In the genomic region with DNA sequence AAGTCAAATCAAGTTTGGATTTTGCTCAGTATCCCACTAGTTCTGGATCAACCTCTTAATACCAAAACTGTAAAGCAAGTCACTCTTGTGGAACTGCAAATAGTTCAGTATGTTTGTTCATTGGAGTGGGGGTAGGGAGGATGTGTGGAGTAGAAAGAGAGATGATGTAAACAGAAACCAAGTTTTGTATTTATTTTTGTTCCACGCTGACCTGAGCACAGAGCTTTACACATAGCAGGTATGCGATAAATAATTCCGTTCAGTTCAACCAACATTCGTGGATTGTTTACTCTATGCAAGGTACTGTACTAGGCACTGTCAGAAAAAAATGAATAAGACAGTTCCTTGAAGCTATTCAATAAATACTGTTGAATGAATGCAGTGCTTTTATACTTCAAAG, we compare ENCODE assay signal across 1 cellular context.
TF ChIP-seq lines count a peak whose summit lies in the region.

No MANE protein-coding gene starts in this region.

TF ChIP-seq in HepG2, 621 proteins besides CTCF, POLR2A, EP300 and RAD21 (continued from another document and continues in another):
- TF ChIP-seq, protein P1, sequence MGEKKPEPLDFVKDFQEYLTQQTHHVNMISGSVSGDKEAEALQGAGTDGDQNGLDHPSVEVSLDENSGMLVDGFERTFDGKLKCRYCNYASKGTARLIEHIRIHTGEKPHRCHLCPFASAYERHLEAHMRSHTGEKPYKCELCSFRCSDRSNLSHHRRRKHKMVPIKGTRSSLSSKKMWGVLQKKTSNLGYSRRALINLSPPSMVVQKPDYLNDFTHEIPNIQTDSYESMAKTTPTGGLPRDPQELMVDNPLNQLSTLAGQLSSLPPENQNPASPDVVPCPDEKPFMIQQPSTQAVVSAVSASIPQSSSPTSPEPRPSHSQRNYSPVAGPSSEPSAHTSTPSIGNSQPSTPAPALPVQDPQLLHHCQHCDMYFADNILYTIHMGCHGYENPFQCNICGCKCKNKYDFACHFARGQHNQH (CRISPR knock-in tag; IDR thresholded peaks at IDR 0.05): 0 out of 2 replicates have a peak, but pooled peaks have one; percentile 25
- TF ChIP-seq, protein P2, sequence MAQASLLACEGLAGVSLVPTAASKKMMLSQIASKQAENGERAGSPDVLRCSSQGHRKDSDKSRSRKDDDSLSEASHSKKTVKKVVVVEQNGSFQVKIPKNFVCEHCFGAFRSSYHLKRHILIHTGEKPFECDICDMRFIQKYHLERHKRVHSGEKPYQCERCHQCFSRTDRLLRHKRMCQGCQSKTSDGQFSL (CRISPR knock-in tag; IDR thresholded peaks at IDR 0.05): no peak
- no peak for TF ChIP-seq GTF2F1 (IDR thresholded peaks at IDR 0.05; ENCODE audit: low read length)
- no peak for TF ChIP-seq ZNF709 (CRISPR knock-in tag; IDR thresholded peaks at IDR 0.05)
- no peak for TF ChIP-seq MAF1 (CRISPR knock-in tag; IDR thresholded peaks at IDR 0.05; ENCODE audit: borderline replicate concordance)
- TF ChIP-seq POGZ (CRISPR knock-in tag; IDR thresholded peaks at IDR 0.05): peak; percentile 44; the same call in 1 of the 2 replicates
- TF ChIP-seq PCBP1 (IDR thresholded peaks at IDR 0.05; ENCODE audit: borderline replicate concordance, low read depth, low read length): no peak
- TF ChIP-seq ZSCAN25 (CRISPR knock-in tag; IDR thresholded peaks at IDR 0.05): no peak
- no peak for TF ChIP-seq GTF3A (CRISPR knock-in tag; conservative IDR thresholded peaks at IDR 0.05)
- TF ChIP-seq, protein P3, sequence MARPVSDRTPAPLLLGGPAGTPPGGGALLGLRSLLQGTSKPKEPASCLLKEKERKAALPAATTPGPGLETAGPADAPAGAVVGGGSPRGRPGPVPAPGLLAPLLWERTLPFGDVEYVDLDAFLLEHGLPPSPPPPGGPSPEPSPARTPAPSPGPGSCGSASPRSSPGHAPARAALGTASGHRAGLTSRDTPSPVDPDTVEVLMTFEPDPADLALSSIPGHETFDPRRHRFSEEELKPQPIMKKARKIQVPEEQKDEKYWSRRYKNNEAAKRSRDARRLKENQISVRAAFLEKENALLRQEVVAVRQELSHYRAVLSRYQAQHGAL (CRISPR knock-in tag; IDR thresholded peaks at IDR 0.05; ENCODE audit: not compliant biosample characterization): no peak
- TF ChIP-seq ZNF552 (CRISPR knock-in tag; IDR thresholded peaks at IDR 0.05; ENCODE audit: borderline replicate concordance): no peak
- no peak for TF ChIP-seq SKI (IDR thresholded peaks at IDR 0.05; ENCODE audit: partially characterized antibody)
- peak; percentile 32; the same call in 1 of the 2 replicates for TF ChIP-seq ZNF792 (CRISPR knock-in tag; IDR thresholded peaks at IDR 0.05)
- no peak for TF ChIP-seq DNMT3B (CRISPR knock-in tag; conservative IDR thresholded peaks at IDR 0.05)
- no peak for TF ChIP-seq SOX13 (IDR thresholded peaks at IDR 0.05)
- peak in 1 of 2 experiments; percentile 75; a peak in 1 of 4 replicates for TF ChIP-seq SOX13 (CRISPR knock-in tag; conservative IDR thresholded peaks at IDR 0.05 in 1 of 2, IDR thresholded peaks at IDR 0.05 in 1 of 2)
- TF ChIP-seq, protein P4, sequence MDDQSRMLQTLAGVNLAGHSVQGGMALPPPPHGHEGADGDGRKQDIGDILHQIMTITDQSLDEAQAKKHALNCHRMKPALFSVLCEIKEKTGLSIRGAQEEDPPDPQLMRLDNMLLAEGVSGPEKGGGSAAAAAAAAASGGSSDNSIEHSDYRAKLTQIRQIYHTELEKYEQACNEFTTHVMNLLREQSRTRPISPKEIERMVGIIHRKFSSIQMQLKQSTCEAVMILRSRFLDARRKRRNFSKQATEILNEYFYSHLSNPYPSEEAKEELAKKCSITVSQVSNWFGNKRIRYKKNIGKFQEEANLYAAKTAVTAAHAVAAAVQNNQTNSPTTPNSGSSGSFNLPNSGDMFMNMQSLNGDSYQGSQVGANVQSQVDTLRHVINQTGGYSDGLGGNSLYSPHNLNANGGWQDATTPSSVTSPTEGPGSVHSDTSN (CRISPR knock-in tag; IDR thresholded peaks at IDR 0.05; ENCODE audit: borderline replicate concordance): no peak
- TF ChIP-seq, protein P5, sequence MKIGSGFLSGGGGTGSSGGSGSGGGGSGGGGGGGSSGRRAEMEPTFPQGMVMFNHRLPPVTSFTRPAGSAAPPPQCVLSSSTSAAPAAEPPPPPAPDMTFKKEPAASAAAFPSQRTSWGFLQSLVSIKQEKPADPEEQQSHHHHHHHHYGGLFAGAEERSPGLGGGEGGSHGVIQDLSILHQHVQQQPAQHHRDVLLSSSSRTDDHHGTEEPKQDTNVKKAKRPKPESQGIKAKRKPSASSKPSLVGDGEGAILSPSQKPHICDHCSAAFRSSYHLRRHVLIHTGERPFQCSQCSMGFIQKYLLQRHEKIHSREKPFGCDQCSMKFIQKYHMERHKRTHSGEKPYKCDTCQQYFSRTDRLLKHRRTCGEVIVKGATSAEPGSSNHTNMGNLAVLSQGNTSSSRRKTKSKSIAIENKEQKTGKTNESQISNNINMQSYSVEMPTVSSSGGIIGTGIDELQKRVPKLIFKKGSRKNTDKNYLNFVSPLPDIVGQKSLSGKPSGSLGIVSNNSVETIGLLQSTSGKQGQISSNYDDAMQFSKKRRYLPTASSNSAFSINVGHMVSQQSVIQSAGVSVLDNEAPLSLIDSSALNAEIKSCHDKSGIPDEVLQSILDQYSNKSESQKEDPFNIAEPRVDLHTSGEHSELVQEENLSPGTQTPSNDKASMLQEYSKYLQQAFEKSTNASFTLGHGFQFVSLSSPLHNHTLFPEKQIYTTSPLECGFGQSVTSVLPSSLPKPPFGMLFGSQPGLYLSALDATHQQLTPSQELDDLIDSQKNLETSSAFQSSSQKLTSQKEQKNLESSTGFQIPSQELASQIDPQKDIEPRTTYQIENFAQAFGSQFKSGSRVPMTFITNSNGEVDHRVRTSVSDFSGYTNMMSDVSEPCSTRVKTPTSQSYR (CRISPR knock-in tag; IDR thresholded peaks at IDR 0.05; ENCODE audit: borderline replicate concordance): peak; percentile 90
- TF ChIP-seq SIN3B (IDR thresholded peaks at IDR 0.05; ENCODE audit: low read length): no peak
- TF ChIP-seq, protein P6, sequence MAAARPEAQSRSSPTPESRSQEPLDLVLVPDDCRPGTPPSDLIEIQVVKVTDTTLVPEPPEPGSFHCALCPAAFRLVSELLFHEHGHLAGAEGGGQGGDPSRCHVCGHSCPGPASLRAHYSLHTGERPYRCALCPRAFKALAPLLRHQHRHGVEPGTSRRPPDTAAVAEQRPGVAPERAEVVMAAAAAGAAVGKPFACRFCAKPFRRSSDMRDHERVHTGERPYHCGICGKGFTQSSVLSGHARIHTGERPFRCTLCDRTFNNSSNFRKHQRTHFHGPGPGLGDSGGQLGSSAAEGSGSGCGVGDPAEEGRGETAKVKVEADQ (CRISPR knock-in tag; IDR thresholded peaks at IDR 0.05; ENCODE audit: borderline replicate concordance): no peak
- no peak for TF ChIP-seq NFYC (CRISPR knock-in tag; IDR thresholded peaks at IDR 0.05)
- no peak for TF ChIP-seq HOXA5 (CRISPR knock-in tag; IDR thresholded peaks at IDR 0.05)
- no peak for TF ChIP-seq ZNF607 (CRISPR knock-in tag; IDR thresholded peaks at IDR 0.05; ENCODE audit: borderline replicate concordance)
- peak; percentile 89 for TF ChIP-seq BCL6 (CRISPR knock-in tag; IDR thresholded peaks at IDR 0.05)
- no peak for TF ChIP-seq FIP1L1 (IDR thresholded peaks at IDR 0.05; ENCODE audit: borderline replicate concordance, insufficient read depth, low read depth, low read length)
- no peak for TF ChIP-seq ZNF563 (CRISPR knock-in tag; IDR thresholded peaks at IDR 0.05)
- TF ChIP-seq, protein P7, sequence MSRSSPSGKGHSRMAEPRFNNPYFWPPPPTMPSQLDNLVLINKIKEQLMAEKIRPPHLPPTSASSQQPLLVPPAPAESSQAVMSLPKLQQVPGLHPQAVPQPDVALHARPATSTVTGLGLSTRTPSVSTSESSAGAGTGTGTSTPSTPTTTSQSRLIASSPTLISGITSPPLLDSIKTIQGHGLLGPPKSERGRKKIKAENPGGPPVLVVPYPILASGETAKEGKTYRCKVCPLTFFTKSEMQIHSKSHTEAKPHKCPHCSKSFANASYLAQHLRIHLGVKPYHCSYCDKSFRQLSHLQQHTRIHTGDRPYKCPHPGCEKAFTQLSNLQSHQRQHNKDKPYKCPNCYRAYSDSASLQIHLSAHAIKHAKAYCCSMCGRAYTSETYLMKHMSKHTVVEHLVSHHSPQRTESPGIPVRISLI (CRISPR knock-in tag; IDR thresholded peaks at IDR 0.05; ENCODE audit: borderline replicate concordance): no peak
- TF ChIP-seq, protein P8, sequence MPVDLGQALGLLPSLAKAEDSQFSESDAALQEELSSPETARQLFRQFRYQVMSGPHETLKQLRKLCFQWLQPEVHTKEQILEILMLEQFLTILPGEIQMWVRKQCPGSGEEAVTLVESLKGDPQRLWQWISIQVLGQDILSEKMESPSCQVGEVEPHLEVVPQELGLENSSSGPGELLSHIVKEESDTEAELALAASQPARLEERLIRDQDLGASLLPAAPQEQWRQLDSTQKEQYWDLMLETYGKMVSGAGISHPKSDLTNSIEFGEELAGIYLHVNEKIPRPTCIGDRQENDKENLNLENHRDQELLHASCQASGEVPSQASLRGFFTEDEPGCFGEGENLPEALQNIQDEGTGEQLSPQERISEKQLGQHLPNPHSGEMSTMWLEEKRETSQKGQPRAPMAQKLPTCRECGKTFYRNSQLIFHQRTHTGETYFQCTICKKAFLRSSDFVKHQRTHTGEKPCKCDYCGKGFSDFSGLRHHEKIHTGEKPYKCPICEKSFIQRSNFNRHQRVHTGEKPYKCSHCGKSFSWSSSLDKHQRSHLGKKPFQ (CRISPR knock-in tag; IDR thresholded peaks at IDR 0.05; ENCODE audit: insufficient replicate concordance): no peak
- no peak for TF ChIP-seq ZFP36L1 (CRISPR knock-in tag; IDR thresholded peaks at IDR 0.05)
- TF ChIP-seq ZNF883 (CRISPR knock-in tag; IDR thresholded peaks at IDR 0.05; ENCODE audit: not compliant biosample characterization): no peak
- TF ChIP-seq, protein P9, sequence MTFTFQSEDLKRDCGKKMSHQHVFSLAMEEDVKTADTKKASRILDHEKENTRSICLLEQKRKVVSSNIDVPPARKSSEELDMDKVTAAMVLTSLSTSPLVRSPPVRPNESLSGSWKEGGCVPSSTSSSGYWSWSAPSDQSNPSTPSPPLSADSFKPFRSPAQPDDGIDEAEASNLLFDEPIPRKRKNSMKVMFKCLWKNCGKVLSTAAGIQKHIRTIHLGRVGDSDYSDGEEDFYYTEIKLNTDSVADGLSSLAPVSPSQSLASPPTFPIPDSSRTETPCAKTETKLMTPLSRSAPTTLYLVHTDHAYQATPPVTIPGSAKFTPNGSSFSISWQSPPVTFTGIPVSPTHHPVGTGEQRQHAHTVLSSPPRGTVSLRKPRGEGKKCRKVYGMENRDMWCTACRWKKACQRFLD (CRISPR knock-in tag; IDR thresholded peaks at IDR 0.05; ENCODE audit: borderline replicate concordance): no peak
- TF ChIP-seq SCMH1 (CRISPR knock-in tag; IDR thresholded peaks at IDR 0.05; ENCODE audit: borderline replicate concordance): no peak
- TF ChIP-seq IKZF1 (IDR thresholded peaks at IDR 0.05): no peak
- TF ChIP-seq ZNF3 (CRISPR knock-in tag; IDR thresholded peaks at IDR 0.05): peak; percentile 67; the same call in 1 of the 2 replicates
- no peak for TF ChIP-seq SP140L (CRISPR knock-in tag; IDR thresholded peaks at IDR 0.05; ENCODE audit: borderline replicate concordance)
- TF ChIP-seq FOXP1 (IDR thresholded peaks at IDR 0.05): no peak
- TF ChIP-seq FOXP1 (CRISPR knock-in tag; IDR thresholded peaks at IDR 0.05): peak; percentile 85
- TF ChIP-seq, protein P10, sequence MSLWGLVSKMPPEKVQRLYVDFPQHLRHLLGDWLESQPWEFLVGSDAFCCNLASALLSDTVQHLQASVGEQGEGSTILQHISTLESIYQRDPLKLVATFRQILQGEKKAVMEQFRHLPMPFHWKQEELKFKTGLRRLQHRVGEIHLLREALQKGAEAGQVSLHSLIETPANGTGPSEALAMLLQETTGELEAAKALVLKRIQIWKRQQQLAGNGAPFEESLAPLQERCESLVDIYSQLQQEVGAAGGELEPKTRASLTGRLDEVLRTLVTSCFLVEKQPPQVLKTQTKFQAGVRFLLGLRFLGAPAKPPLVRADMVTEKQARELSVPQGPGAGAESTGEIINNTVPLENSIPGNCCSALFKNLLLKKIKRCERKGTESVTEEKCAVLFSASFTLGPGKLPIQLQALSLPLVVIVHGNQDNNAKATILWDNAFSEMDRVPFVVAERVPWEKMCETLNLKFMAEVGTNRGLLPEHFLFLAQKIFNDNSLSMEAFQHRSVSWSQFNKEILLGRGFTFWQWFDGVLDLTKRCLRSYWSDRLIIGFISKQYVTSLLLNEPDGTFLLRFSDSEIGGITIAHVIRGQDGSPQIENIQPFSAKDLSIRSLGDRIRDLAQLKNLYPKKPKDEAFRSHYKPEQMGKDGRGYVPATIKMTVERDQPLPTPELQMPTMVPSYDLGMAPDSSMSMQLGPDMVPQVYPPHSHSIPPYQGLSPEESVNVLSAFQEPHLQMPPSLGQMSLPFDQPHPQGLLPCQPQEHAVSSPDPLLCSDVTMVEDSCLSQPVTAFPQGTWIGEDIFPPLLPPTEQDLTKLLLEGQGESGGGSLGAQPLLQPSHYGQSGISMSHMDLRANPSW (CRISPR knock-in tag; IDR thresholded peaks at IDR 0.05; ENCODE audit: borderline replicate concordance): no peak
- TF ChIP-seq ZNF775 (CRISPR knock-in tag; IDR thresholded peaks at IDR 0.05; ENCODE audit: borderline replicate concordance): no peak
- no peak for TF ChIP-seq ZNF766 (CRISPR knock-in tag; IDR thresholded peaks at IDR 0.05; ENCODE audit: borderline replicate concordance)
- no peak for TF ChIP-seq ZNF879 (CRISPR knock-in tag; IDR thresholded peaks at IDR 0.05)
- TF ChIP-seq ZNF136 (CRISPR knock-in tag; IDR thresholded peaks at IDR 0.05; ENCODE audit: low read depth): no peak
- no peak for TF ChIP-seq SMARCC2 (IDR thresholded peaks at IDR 0.05)
- TF ChIP-seq CREM (IDR thresholded peaks at IDR 0.05): no peak
- no peak for TF ChIP-seq CREM (CRISPR knock-in tag; IDR thresholded peaks at IDR 0.05)
- TF ChIP-seq NBN (conservative IDR thresholded peaks at IDR 0.05): no peak
- TF ChIP-seq ARNTL (CRISPR knock-in tag; IDR thresholded peaks at IDR 0.05): no peak
- no peak for TF ChIP-seq EZH2 (conservative IDR thresholded peaks at IDR 0.05; ENCODE audit: low read depth, low read length)
- no peak for TF ChIP-seq HDAC6 (IDR thresholded peaks at IDR 0.05; ENCODE audit: low read depth, low read length)
- peak; percentile 79; the same call in 1 of the 2 replicates for TF ChIP-seq SOX5 (CRISPR knock-in tag; IDR thresholded peaks at IDR 0.05; ENCODE audit: borderline replicate concordance)
- TF ChIP-seq SMAD3 (CRISPR knock-in tag; IDR thresholded peaks at IDR 0.05): no peak
- TF ChIP-seq, protein P11, sequence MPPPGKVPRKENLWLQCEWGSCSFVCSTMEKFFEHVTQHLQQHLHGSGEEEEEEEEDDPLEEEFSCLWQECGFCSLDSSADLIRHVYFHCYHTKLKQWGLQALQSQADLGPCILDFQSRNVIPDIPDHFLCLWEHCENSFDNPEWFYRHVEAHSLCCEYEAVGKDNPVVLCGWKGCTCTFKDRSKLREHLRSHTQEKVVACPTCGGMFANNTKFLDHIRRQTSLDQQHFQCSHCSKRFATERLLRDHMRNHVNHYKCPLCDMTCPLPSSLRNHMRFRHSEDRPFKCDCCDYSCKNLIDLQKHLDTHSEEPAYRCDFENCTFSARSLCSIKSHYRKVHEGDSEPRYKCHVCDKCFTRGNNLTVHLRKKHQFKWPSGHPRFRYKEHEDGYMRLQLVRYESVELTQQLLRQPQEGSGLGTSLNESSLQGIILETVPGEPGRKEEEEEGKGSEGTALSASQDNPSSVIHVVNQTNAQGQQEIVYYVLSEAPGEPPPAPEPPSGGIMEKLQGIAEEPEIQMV (CRISPR knock-in tag; IDR thresholded peaks at IDR 0.05; ENCODE audit: low read depth): no peak
- no peak for TF ChIP-seq PAX8 (CRISPR knock-in tag; IDR thresholded peaks at IDR 0.05; ENCODE audit: borderline replicate concordance)
- TF ChIP-seq ZNF34 (CRISPR knock-in tag; IDR thresholded peaks at IDR 0.05; ENCODE audit: borderline replicate concordance): no peak
- peak; percentile 43; the same call in 1 of the 2 replicates for TF ChIP-seq HDAC2 (CRISPR knock-in tag; IDR thresholded peaks at IDR 0.05)
- peak; percentile 60; the same call in 1 of the 2 replicates for TF ChIP-seq FOXO1 (CRISPR knock-in tag; IDR thresholded peaks at IDR 0.05)
- no peak for TF ChIP-seq ZKSCAN5 (CRISPR knock-in tag; IDR thresholded peaks at IDR 0.05)
